8 cellular contexts compared by ENCODE assay signal in the genomic region with DNA sequence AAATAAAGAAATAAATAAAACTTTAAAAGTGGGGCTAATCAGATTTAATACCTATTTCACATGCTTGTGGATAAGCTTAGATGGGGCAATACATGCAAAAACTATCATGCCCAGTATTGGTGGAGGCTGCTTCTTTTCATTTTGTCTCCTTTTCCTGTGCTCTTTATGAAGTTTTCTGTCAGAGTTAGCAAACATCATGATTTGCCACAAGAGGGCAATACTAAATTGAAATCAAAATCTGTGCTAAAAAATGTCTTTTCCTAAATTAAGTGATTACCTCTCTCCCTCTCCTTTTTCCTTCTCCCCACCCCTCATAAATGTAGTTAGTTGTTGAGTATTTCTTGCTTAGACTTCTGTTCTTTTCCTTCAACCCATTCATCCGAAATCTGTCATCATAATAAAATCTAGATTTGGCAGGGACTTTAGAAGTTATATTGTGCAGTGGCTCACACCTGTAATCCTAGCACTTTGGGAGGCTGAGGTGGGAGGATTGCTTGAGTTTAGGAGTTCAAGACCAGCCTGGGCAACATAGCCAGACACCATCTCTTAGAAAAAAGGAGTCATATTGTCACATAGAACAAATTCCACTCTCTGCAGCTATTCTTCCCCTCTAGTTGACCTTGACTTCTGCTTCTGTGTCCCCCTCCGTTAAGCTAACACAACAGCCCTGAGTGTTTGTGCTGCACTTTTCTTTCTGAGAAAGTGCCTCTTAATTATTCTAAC. TPM values are rescaled to one million over a fixed set of nuclear protein-coding genes. Genes with fewer than 3 reads are reported as not detected.
DNase-seq lines count a peak whose midpoint lies in the region; ATAC-seq and TF ChIP-seq lines count a peak whose summit lies in the region.

No MANE protein-coding gene starts in this region.

- POLR2A ChIA-PET in AG04450 (lab: Yijun Ruan, JAX), result no interaction called here

- H2BK12ac ChIP-seq in neuronal stem cell (ENCODE audit: low read length), result no peak overlapping the region

- H2BK15ac ChIP-seq in neuronal stem cell (ENCODE audit: low read length), result no peak overlapping the region

- H3K9ac ChIP-seq in liver (ENCODE audit: low read depth in 1 of 2, low read length in 2 of 2), result no peak overlapping the region
- no peak overlapping the region for H3K9ac ChIP-seq in neuronal stem cell (ENCODE audit: low read depth, low read length, poor library complexity)

- no peak overlapping the region for H3K18ac ChIP-seq in neuronal stem cell (ENCODE audit: low read length)

- no peak overlapping the region for H4K91ac ChIP-seq in neuronal stem cell (ENCODE audit: low read depth, low read length, poor library complexity)

- no peak overlapping the region for H2AK5ac ChIP-seq in neuronal stem cell (ENCODE audit: low read depth, low read length)

- H3K27ac ChIP-seq in AG04450 (ENCODE audit: low read depth, low read length) (no peak overlapping the region), ascending aorta (no peak overlapping the region), liver (ENCODE audit: low read depth in 1 of 2, low read length in 2 of 2) (no peak overlapping the region), neuronal stem cell (replicated peaks; ENCODE audit: low read length) (no peak overlapping the region)

- peak; percentile 63 for TF ChIP-seq CTCF in AG04450 (IDR thresholded peaks at IDR 0.05; ENCODE audit: low read depth, low read length)
- TF ChIP-seq CTCF in HFF-Myc (IDR thresholded peaks at IDR 0.05; ENCODE audit: low read depth, low read length, missing control alignments), result peak; percentile 25
- peak in 2 of 3 experiments; percentile 38 to 52 for TF ChIP-seq CTCF in ascending aorta (IDR thresholded peaks at IDR 0.05)
- TF ChIP-seq CTCF in liver (IDR thresholded peaks at IDR 0.05; ENCODE audit: low read depth, low read length, missing input control), result peak; percentile 59

- H3K4me1 ChIP-seq in ascending aorta (peaks cover 0 to 2% of the 10 kb centered on the region in 2 donors), liver (ENCODE audit: control insufficient read depth in 4 of 4, insufficient read depth in 4 of 4, low read length in 3 of 4) (peaks cover 3 to 18% (median 13%) of the 10 kb centered on the region in 4 donors), neuronal stem cell (ENCODE audit: control insufficient read depth in 2 of 2, insufficient read depth in 1 of 2, low read depth in 1 of 2, low read length in 2 of 2) (peaks cover 0 to 2% of the 10 kb centered on the region in 2 donors)

- no peak overlapping the region for H3K23ac ChIP-seq in neuronal stem cell (ENCODE audit: low read depth, low read length, poor library complexity)

- CTCF ChIA-PET in AG04450 (lab: Charles Lee), result interaction anchor here (0.6 to 7.1 kb wide), 46 partner anchors 11 to 256 kb away, joined by 3 to 93 read pairs (median 4); no protein-coding TSS in a partner anchor

- DNase-seq in AG04450 (ENCODE audit: low read depth, low spot score) (no peak), HFF-Myc (ENCODE audit: extremely low read depth, low read depth) (no peak), ascending aorta (ENCODE audit: low spot score in 2 of 2) (no peak), neuronal stem cell (ENCODE audit: low spot score) (no peak), MG63 (no peak)

- no peak overlapping the region for H2BK120ac ChIP-seq in neuronal stem cell (ENCODE audit: low read depth, low read length)

- no peak overlapping the region for H3K4me3 ChIP-seq in AG04450 (ENCODE audit: low read depth, low read length)
- no peak overlapping the region for H3K4me3 ChIP-seq in HFF-Myc (replicated peaks; ENCODE audit: low read depth, low read length)
- no peak overlapping the region for H3K4me3 ChIP-seq in ascending aorta
- H3K4me3 ChIP-seq in liver (ENCODE audit: low read depth in 1 of 3, low read length in 3 of 3), result no peak overlapping the region
- no peak overlapping the region for H3K4me3 ChIP-seq in neuronal stem cell (ENCODE audit: low read length in 2 of 2)
- no peak overlapping the region for H3K4me3 ChIP-seq in MG63

- intact Hi-C loops in ascending aorta (cut with DNase I), result loop anchor here (1.0 to 2.0 kb wide), 2 partner anchors 173 to 250 kb away; no protein-coding TSS in a partner anchor

- TF ChIP-seq RAD21 in liver (IDR thresholded peaks at IDR 0.05), result peak; percentile 83 to 85

- H2AFZ ChIP-seq in neuronal stem cell (ENCODE audit: low read length), result no peak overlapping the region

- ATAC-seq in GM19023 (IDR thresholded peaks at IDR 0.05; ENCODE audit: unreplicated experiment), result no peak
- ATAC-seq in HG03521 (IDR thresholded peaks at IDR 0.05; ENCODE audit: unreplicated experiment), result no peak

- no peak overlapping the region for H3K4me2 ChIP-seq in neuronal stem cell (ENCODE audit: insufficient read depth, low read length, poor library complexity, severe bottlenecking)

- H3K36me3 ChIP-seq in ascending aorta (no peaks in the 10 kb centered on the region), liver (ENCODE audit: control insufficient read depth in 4 of 4, insufficient read depth in 3 of 4, low read depth in 1 of 4, low read length in 3 of 4) (no peaks in the 10 kb centered on the region), neuronal stem cell (replicated peaks in 1 of 2; ENCODE audit: control insufficient read depth in 2 of 2, insufficient read depth in 2 of 2, low read length in 2 of 2) (no peaks in the 10 kb centered on the region), MG63 (no peaks in the 10 kb centered on the region)

- 60% methylated on average over 2 of the region's 2 CpGs for WGBS in liver
- WGBS in neuronal stem cell (ENCODE audit: extremely low coverage in 2 of 2, insufficient read length in 2 of 2, insufficient replicate concordance in 1 of 2), 2 donors, result no CpG with 5 or more reads among the region's 2 CpGs

- H4K8ac ChIP-seq in neuronal stem cell (ENCODE audit: low read depth, low read length), result no peak overlapping the region

- H3K9me3 ChIP-seq in AG04450 (ENCODE audit: control insufficient read depth, insufficient read depth, low read length) (peaks cover 4% of the 10 kb centered on the region; the same call in 1 of the 2 replicates), ascending aorta (no peaks in the 10 kb centered on the region), liver (ENCODE audit: control insufficient read depth in 4 of 4, low read length in 3 of 4) (no peaks in the 10 kb centered on the region), neuronal stem cell (replicated peaks in 1 of 2; ENCODE audit: control insufficient read depth in 2 of 2, insufficient read depth in 1 of 2, low read depth in 1 of 2, low read length in 2 of 2) (no peaks in the 10 kb centered on the region), MG63 (no peaks in the 10 kb centered on the region)

- H3K27me3 ChIP-seq in AG04450 (ENCODE audit: control insufficient read depth, insufficient read depth, low read length) (no peaks in the 10 kb centered on the region), ascending aorta (no peaks in the 10 kb centered on the region), liver (ENCODE audit: control insufficient read depth in 4 of 4, insufficient read depth in 4 of 4, low read length in 3 of 4) (no peaks in the 10 kb centered on the region), neuronal stem cell (ENCODE audit: control insufficient read depth in 3 of 3, insufficient read depth in 3 of 3, low read depth in 1 of 3, low read length in 3 of 3) (no peaks in the 10 kb centered on the region), MG63 (no peaks in the 10 kb centered on the region)

- no peak overlapping the region for H2BK5ac ChIP-seq in neuronal stem cell (ENCODE audit: low read length)

- no peak overlapping the region for H3K14ac ChIP-seq in neuronal stem cell (ENCODE audit: low read length)

- H3K4ac ChIP-seq in neuronal stem cell (ENCODE audit: low read length), result no peak overlapping the region

- no peaks in the 10 kb centered on the region for H3K79me1 ChIP-seq in neuronal stem cell (ENCODE audit: low read depth, low read length)

TF ChIP-seq in liver, 16 proteins besides CTCF, POLR2A, EP300 and RAD21:
- TF ChIP-seq TAF1 (conservative IDR thresholded peaks at IDR 0.05) (no peak), JUND (IDR thresholded peaks at IDR 0.05) (no peak), FOXA2 (IDR thresholded peaks at IDR 0.05) (no peak), NR2F2 (IDR thresholded peaks at IDR 0.05) (no peak)
- TF ChIP-seq, protein P1, sequence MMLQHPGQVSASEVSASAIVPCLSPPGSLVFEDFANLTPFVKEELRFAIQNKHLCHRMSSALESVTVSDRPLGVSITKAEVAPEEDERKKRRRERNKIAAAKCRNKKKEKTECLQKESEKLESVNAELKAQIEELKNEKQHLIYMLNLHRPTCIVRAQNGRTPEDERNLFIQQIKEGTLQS (IDR thresholded peaks at IDR 0.05), result no peak
- TF ChIP-seq, protein P2, sequence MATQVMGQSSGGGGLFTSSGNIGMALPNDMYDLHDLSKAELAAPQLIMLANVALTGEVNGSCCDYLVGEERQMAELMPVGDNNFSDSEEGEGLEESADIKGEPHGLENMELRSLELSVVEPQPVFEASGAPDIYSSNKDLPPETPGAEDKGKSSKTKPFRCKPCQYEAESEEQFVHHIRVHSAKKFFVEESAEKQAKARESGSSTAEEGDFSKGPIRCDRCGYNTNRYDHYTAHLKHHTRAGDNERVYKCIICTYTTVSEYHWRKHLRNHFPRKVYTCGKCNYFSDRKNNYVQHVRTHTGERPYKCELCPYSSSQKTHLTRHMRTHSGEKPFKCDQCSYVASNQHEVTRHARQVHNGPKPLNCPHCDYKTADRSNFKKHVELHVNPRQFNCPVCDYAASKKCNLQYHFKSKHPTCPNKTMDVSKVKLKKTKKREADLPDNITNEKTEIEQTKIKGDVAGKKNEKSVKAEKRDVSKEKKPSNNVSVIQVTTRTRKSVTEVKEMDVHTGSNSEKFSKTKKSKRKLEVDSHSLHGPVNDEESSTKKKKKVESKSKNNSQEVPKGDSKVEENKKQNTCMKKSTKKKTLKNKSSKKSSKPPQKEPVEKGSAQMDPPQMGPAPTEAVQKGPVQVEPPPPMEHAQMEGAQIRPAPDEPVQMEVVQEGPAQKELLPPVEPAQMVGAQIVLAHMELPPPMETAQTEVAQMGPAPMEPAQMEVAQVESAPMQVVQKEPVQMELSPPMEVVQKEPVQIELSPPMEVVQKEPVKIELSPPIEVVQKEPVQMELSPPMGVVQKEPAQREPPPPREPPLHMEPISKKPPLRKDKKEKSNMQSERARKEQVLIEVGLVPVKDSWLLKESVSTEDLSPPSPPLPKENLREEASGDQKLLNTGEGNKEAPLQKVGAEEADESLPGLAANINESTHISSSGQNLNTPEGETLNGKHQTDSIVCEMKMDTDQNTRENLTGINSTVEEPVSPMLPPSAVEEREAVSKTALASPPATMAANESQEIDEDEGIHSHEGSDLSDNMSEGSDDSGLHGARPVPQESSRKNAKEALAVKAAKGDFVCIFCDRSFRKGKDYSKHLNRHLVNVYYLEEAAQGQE (IDR thresholded peaks at IDR 0.05), result no peak

RNA-seq across cellular contexts. Expression of a gene that starts 4.7 kb away (rescaled TPM):
- 7.1 and 9.0 TPM in 2 replicates for polyA plus RNA-seq in AG04450 (2011; rRNA removed)
- 17.9 and 23.2 TPM in 2 replicates for polyA minus RNA-seq in AG04450 (2011; rRNA and poly(A)+ RNA removed)
- total RNA-seq in ascending aorta, result 4.7 TPM
- total RNA-seq in liver, result 10 to 100 TPM; 16.6 to 17.2 TPM
- 1 to 10 TPM; 3.8 to 7.3 TPM for polyA plus RNA-seq in liver
- polyA plus RNA-seq in neuronal stem cell (2013, experiment 1 of 2), result 8.1 TPM
- polyA plus RNA-seq in neuronal stem cell (2013, experiment 2 of 2), result 8.0 TPM
- total RNA-seq in MG63 (2014; rRNA removed; shearing (Covaris generic); ENCODE audit: low replicate concordance), result 1.4 and 2.0 TPM in 2 replicates
